17 cellular contexts compared by ENCODE assay signal in the genomic region with DNA sequence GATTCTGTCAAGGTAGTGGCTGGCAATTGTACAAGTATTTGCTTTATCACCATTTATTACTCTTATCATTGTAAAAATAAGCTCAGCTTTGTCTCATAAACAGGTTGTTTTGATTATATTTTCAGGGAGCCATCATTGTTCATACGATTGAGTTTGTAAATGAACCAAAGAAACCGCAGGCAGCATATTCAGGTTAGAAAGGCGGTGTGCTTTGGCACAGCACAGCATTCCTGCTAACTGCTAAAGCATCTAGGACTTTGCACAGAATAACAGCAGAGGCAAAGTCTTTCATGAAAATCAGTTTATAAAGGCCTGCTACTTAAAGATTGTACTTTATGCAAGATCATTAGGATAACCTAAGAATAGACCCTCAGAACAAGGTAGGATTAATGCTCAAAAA.
DNase-seq lines count a peak whose midpoint lies in the region; ATAC-seq and TF ChIP-seq lines count a peak whose summit lies in the region.
"Had no signal": no experiment of that assay in that cellular context is flagged by ENCODE, and none has a peak within 500 bp of the region (broad histone marks: within the 10 kb centered on the region; RNA-seq: fewer than 3 reads in every experiment).

No MANE protein-coding gene starts in this region.

- no peaks in the 10 kb centered on the region for H3K9me3 Mint-ChIP-seq in effector memory CD8-positive, alpha-beta T cell
- no peaks in the 10 kb centered on the region for H3K9me3 Mint-ChIP-seq in activated naive CD4-positive, alpha-beta T cell treated with anti-CD3 and anti-CD28 coated beads for 36 hours
- H3K9me3 Mint-ChIP-seq: GM23338, H9 had no signal

- H3K36me3 Mint-ChIP-seq in effector memory CD8-positive, alpha-beta T cell (ENCODE audit: insufficient read depth): peaks cover 3% of the 10 kb centered on the region
- no peaks in the 10 kb centered on the region for H3K36me3 Mint-ChIP-seq in activated naive CD4-positive, alpha-beta T cell treated with anti-CD3 and anti-CD28 coated beads for 36 hours (ENCODE audit: low read depth)
- H3K36me3 Mint-ChIP-seq: CD4-positive, alpha-beta memory T cell had no signal

- CTCF ChIA-PET in activated naive CD4-positive, alpha-beta T cell treated with anti-CD3 and anti-CD28 coated beads for 36 hours (lab: Charles Lee): no interaction called here

- TF ChIP-seq CTCF in astrocyte of the cerebellum (IDR thresholded peaks at IDR 0.05; ENCODE audit: low read depth, low read length, missing control alignments) (no peak), choroid plexus epithelial cell (conservative IDR thresholded peaks at IDR 0.05; ENCODE audit: low read depth, low read length) (no peak)

- no peak overlapping the region for H3K4me3 ChIP-seq in astrocyte of the cerebellum (ENCODE audit: low read depth, low read length)
- H3K4me3 ChIP-seq in choroid plexus epithelial cell (ENCODE audit: low read depth, low read length): no peak overlapping the region
- H3K4me3 ChIP-seq: GM23338 had no signal

- peaks cover 4 to 8% of the 10 kb centered on the region in 2 donors for H3K27me3 Mint-ChIP-seq in effector memory CD8-positive, alpha-beta T cell
- no peaks in the 10 kb centered on the region for H3K27me3 Mint-ChIP-seq in activated naive CD4-positive, alpha-beta T cell treated with anti-CD3 and anti-CD28 coated beads for 36 hours (ENCODE audit: low read depth)

- intact Hi-C loops in activated naive CD4-positive, alpha-beta T cell treated with anti-CD3 and anti-CD28 coated beads for 36 hours (cut with micrococcal nuclease): no loop called here

- H3K27ac Mint-ChIP-seq in effector memory CD8-positive, alpha-beta T cell: no peak overlapping the region
- H3K27ac Mint-ChIP-seq in activated naive CD4-positive, alpha-beta T cell treated with anti-CD3 and anti-CD28 coated beads for 36 hours: no peak overlapping the region
- H3K27ac Mint-ChIP-seq: CD4-positive, alpha-beta memory T cell; GM23338; H9 had no signal

- H3K4me3 Mint-ChIP-seq in effector memory CD8-positive, alpha-beta T cell: no peak overlapping the region
- no peak overlapping the region for H3K4me3 Mint-ChIP-seq in activated naive CD4-positive, alpha-beta T cell treated with anti-CD3 and anti-CD28 coated beads for 36 hours
- H3K4me3 Mint-ChIP-seq: CD4-positive, alpha-beta memory T cell; GM23338; H9 had no signal

- in situ Hi-C loops in astrocyte of the cerebellum (cut with HindIII; ENCODE audit: low sequenced_read_pairs): no loop called here

- DNase-seq in astrocyte of the cerebellum (ENCODE audit: low read depth): peak; percentile 38
- peak; percentile 59 for DNase-seq in choroid plexus epithelial cell (ENCODE audit: low read depth)
- peak; percentile 31 for DNase-seq in kidney glomerular epithelial cell (lab: John Stamatoyannopoulos, UW)
- no peak for DNase-seq in effector memory CD8-positive, alpha-beta T cell
- no peak for DNase-seq in amniotic stem cell (lab: John Stamatoyannopoulos, UW)
- DNase-seq in activated naive CD4-positive, alpha-beta T cell treated with anti-CD3 and anti-CD28 coated beads for 36 hours: no peak
- DNase-seq: C1 segment of cervical spinal cord; Calu3; CD4-positive, alpha-beta memory T cell; COR-L47; DMS53; DMS79 treated with DMSO at 0.1 percent for 48 hours; GF-D8; H9 had no signal

- peaks cover 0 to 10% of the 10 kb centered on the region in 2 donors for H3K4me1 Mint-ChIP-seq in effector memory CD8-positive, alpha-beta T cell (ENCODE audit: low read depth in 2 of 2)
- peaks cover 12% of the 10 kb centered on the region for H3K4me1 Mint-ChIP-seq in activated naive CD4-positive, alpha-beta T cell treated with anti-CD3 and anti-CD28 coated beads for 36 hours (ENCODE audit: low read depth)

- no peak for ATAC-seq in effector memory CD8-positive, alpha-beta T cell (replicated peaks)
- no peak for ATAC-seq in HG02852 (IDR thresholded peaks at IDR 0.05; ENCODE audit: unreplicated experiment)
- ATAC-seq: GM23338, HCT116 had no signal

Comparison
In these comparisons a context has a peak if more than half of its experiments do, and no peak if none do; other contexts are left out.
1. DNase-seq: peak in astrocyte of the cerebellum (single experiment), choroid plexus epithelial cell (single experiment) and kidney glomerular epithelial cell (single experiment); none in effector memory CD8-positive, alpha-beta T cell (0 of 3), amniotic stem cell (single experiment) and activated naive CD4-positive, alpha-beta T cell treated with anti-CD3 and anti-CD28 coated beads for 36 hours (single experiment).